In the genomic region with DNA sequence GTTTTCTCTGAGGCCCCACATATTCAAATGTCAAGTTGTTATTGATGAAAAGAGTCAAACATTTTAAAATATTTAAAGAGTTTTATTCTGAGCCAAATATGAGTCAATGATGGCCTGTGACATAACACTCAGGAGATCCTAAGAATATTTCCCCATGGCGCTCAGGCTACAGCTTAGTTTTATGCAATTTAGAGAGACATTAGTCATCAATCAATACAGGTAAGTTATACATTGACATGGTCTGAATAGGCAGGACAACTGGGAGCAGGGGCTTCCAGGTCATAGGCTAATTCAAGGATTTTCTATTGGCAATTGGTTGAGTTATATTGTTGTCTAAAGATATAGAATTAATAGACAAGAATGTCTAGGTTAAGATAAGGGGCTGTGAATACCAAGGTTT, we compare ENCODE assay signal across 10 cellular contexts. TPM values are rescaled to one million over a fixed set of nuclear protein-coding genes. Genes with fewer than 3 reads are reported as not detected.
"Had no signal": no experiment of that assay in that cellular context is flagged by ENCODE, and none has a peak within 500 bp of the region (broad histone marks: within the 10 kb centered on the region; RNA-seq: fewer than 3 reads in every experiment).

No MANE protein-coding gene starts in this region.

RNA-seq across cellular contexts. Expression of gene UGT2B11, which starts 34.7 kb away (rescaled TPM):
- total RNA-seq: HT-29, LHCN-M2, MCF 10A, OCI-LY7, PC-9, Peyer's patch, Right ventricle myocardium inferior, RPMI7951, SJCRH30 had no signal
- polyA plus RNA-seq: IgD-negative memory B cell had no signal
